Comparison of ENCODE assay signal across 1 cellular context in genomic region chr4:21476753-21477152, GRCh38.
TF ChIP-seq lines count a peak whose summit lies in the region.

No MANE protein-coding gene starts in this region.

TF ChIP-seq in HEK293, 187 proteins besides CTCF, POLR2A, EP300 and RAD21 (continued from another document):
- TF ChIP-seq, protein P1, sequence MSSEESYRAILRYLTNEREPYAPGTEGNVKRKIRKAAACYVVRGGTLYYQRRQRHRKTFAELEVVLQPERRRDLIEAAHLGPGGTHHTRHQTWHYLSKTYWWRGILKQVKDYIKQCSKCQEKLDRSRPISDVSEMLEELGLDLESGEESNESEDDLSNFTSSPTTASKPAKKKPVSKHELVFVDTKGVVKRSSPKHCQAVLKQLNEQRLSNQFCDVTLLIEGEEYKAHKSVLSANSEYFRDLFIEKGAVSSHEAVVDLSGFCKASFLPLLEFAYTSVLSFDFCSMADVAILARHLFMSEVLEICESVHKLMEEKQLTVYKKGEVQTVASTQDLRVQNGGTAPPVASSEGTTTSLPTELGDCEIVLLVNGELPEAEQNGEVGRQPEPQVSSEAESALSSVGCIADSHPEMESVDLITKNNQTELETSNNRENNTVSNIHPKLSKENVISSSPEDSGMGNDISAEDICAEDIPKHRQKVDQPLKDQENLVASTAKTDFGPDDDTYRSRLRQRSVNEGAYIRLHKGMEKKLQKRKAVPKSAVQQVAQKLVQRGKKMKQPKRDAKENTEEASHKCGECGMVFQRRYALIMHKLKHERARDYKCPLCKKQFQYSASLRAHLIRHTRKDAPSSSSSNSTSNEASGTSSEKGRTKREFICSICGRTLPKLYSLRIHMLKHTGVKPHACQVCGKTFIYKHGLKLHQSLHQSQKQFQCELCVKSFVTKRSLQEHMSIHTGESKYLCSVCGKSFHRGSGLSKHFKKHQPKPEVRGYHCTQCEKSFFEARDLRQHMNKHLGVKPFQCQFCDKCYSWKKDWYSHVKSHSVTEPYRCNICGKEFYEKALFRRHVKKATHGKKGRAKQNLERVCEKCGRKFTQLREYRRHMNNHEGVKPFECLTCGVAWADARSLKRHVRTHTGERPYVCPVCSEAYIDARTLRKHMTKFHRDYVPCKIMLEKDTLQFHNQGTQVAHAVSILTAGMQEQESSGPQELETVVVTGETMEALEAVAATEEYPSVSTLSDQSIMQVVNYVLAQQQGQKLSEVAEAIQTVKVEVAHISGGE (tag by site-specific recombination; conservative IDR thresholded peaks at IDR 0.05; ENCODE audit: low read depth) = no peak
